In genomic region chr7:103632005-103632639, GRCh38 we compare ENCODE assay signal across 1 cellular context.
TF ChIP-seq lines count a peak whose summit lies in the region.

No MANE protein-coding gene starts in this region.

TF ChIP-seq in K562, 482 proteins besides CTCF, POLR2A, EP300 and RAD21 (continued from another document):
- TF ChIP-seq, protein P1, sequence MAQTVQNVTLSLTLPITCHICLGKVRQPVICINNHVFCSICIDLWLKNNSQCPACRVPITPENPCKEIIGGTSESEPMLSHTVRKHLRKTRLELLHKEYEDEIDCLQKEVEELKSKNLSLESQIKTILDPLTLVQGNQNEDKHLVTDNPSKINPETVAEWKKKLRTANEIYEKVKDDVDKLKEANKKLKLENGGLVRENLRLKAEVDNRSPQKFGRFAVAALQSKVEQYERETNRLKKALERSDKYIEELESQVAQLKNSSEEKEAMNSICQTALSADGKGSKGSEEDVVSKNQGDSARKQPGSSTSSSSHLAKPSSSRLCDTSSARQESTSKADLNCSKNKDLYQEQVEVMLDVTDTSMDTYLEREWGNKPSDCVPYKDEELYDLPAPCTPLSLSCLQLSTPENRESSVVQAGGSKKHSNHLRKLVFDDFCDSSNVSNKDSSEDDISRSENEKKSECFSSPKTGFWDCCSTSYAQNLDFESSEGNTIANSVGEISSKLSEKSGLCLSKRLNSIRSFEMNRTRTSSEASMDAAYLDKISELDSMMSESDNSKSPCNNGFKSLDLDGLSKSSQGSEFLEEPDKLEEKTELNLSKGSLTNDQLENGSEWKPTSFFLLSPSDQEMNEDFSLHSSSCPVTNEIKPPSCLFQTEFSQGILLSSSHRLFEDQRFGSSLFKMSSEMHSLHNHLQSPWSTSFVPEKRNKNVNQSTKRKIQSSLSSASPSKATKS (CRISPR knock-in tag; IDR thresholded peaks at IDR 0.05), result no peak
- TF ChIP-seq CXXC5 (CRISPR knock-in tag; IDR thresholded peaks at IDR 0.05), result 0 out of 2 replicates have a peak, but pooled peaks have one; percentile 15
- TF ChIP-seq ERF (CRISPR knock-in tag; IDR thresholded peaks at IDR 0.05), result no peak
- peak; percentile 8; the same call in 1 of the 2 replicates for TF ChIP-seq C11orf30 (IDR thresholded peaks at IDR 0.05; ENCODE audit: low read depth)
- TF ChIP-seq, protein P2, sequence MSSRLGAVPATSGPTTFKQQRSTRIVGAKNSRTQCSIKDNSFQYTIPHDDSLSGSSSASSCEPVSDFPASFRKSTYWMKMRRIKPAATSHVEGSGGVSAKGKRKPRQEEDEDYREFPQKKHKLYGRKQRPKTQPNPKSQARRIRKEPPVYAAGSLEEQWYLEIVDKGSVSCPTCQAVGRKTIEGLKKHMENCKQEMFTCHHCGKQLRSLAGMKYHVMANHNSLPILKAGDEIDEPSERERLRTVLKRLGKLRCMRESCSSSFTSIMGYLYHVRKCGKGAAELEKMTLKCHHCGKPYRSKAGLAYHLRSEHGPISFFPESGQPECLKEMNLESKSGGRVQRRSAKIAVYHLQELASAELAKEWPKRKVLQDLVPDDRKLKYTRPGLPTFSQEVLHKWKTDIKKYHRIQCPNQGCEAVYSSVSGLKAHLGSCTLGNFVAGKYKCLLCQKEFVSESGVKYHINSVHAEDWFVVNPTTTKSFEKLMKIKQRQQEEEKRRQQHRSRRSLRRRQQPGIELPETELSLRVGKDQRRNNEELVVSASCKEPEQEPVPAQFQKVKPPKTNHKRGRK (tag; IDR thresholded peaks at IDR 0.05), result no peak
- no peak for TF ChIP-seq MAFF (IDR thresholded peaks at IDR 0.05; ENCODE audit: low read length)
- TF ChIP-seq CREBBP (IDR thresholded peaks at IDR 0.05; ENCODE audit: low read depth, low read length), result no peak
- peak; percentile 69; the same call in 1 of the 2 replicates for TF ChIP-seq ARID3A (IDR thresholded peaks at IDR 0.05; ENCODE audit: borderline replicate concordance, low read depth, low read length)
- no peak for TF ChIP-seq HLTF (IDR thresholded peaks at IDR 0.05)
- TF ChIP-seq, protein P3, sequence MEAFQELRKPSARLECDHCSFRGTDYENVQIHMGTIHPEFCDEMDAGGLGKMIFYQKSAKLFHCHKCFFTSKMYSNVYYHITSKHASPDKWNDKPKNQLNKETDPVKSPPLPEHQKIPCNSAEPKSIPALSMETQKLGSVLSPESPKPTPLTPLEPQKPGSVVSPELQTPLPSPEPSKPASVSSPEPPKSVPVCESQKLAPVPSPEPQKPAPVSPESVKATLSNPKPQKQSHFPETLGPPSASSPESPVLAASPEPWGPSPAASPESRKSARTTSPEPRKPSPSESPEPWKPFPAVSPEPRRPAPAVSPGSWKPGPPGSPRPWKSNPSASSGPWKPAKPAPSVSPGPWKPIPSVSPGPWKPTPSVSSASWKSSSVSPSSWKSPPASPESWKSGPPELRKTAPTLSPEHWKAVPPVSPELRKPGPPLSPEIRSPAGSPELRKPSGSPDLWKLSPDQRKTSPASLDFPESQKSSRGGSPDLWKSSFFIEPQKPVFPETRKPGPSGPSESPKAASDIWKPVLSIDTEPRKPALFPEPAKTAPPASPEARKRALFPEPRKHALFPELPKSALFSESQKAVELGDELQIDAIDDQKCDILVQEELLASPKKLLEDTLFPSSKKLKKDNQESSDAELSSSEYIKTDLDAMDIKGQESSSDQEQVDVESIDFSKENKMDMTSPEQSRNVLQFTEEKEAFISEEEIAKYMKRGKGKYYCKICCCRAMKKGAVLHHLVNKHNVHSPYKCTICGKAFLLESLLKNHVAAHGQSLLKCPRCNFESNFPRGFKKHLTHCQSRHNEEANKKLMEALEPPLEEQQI (IDR thresholded peaks at IDR 0.05), result peak; percentile 20; the same call in 1 of the 2 replicates
- TF ChIP-seq, protein P4, sequence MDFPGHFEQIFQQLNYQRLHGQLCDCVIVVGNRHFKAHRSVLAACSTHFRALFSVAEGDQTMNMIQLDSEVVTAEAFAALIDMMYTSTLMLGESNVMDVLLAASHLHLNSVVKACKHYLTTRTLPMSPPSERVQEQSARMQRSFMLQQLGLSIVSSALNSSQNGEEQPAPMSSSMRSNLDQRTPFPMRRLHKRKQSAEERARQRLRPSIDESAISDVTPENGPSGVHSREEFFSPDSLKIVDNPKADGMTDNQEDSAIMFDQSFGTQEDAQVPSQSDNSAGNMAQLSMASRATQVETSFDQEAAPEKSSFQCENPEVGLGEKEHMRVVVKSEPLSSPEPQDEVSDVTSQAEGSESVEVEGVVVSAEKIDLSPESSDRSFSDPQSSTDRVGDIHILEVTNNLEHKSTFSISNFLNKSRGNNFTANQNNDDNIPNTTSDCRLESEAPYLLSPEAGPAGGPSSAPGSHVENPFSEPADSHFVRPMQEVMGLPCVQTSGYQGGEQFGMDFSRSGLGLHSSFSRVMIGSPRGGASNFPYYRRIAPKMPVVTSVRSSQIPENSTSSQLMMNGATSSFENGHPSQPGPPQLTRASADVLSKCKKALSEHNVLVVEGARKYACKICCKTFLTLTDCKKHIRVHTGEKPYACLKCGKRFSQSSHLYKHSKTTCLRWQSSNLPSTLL (IDR thresholded peaks at IDR 0.05), result no peak
- TF ChIP-seq E2F6 (IDR thresholded peaks at IDR 0.05; ENCODE audit: borderline replicate concordance in 1 of 2, extremely low read depth in 1 of 2, insufficient read depth in 1 of 2, insufficient read length in 1 of 2, low read depth in 1 of 2, low read length in 1 of 2, poor library complexity in 1 of 2, severe bottlenecking in 1 of 2), result no peak
- 0 out of 4 replicates have a peak, but pooled peaks of 1 of the 2 experiments have one; percentile 8 for TF ChIP-seq KDM1A (IDR thresholded peaks at IDR 0.05)
- no peak for TF ChIP-seq SRSF9 (IDR thresholded peaks at IDR 0.05; ENCODE audit: borderline replicate concordance, low read depth, low read length)
- no peak for TF ChIP-seq ZFPM2 (CRISPR knock-in tag; IDR thresholded peaks at IDR 0.05)
- TF ChIP-seq SMARCA4 (IDR thresholded peaks at IDR 0.05), result 0 out of 2 replicates have a peak, but pooled peaks have one; percentile 20
- TF ChIP-seq TCFL5 (CRISPR knock-in tag; conservative IDR thresholded peaks at IDR 0.05), result no peak
- no peak for TF ChIP-seq ZSCAN32 (CRISPR knock-in tag; IDR thresholded peaks at IDR 0.05)
- TF ChIP-seq PRPF4 (IDR thresholded peaks at IDR 0.05; ENCODE audit: insufficient read depth, low read depth, low read length, poor library complexity, severe bottlenecking), result no peak
- TF ChIP-seq IRF2 (CRISPR knock-in tag; IDR thresholded peaks at IDR 0.05), result no peak
- TF ChIP-seq WHSC1 (IDR thresholded peaks at IDR 0.05; ENCODE audit: low read length), result no peak
- TF ChIP-seq, protein P5, sequence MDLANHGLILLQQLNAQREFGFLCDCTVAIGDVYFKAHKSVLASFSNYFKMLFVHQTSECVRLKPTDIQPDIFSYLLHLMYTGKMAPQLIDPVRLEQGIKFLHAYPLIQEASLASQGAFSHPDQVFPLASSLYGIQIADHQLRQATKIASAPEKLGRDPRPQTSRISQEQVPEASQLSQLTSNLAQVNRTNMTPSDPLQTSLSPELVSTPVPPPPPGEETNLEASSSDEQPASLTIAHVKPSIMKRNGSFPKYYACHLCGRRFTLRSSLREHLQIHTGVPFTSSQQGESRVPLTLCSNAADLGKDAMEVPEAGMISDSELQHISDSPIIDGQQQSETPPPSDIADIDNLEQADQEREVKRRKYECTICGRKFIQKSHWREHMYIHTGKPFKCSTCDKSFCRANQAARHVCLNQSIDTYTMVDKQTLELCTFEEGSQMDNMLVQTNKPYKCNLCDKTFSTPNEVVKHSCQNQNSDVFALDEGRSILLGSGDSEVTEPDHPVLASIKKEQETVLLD (IDR thresholded peaks at IDR 0.05), result no peak
- no peak for TF ChIP-seq ZNF134 (CRISPR knock-in tag; conservative IDR thresholded peaks at IDR 0.05)
